11 cellular contexts compared by ENCODE assay signal in genomic region chr14:64745511-64746041, GRCh38. TPM values are rescaled to one million over a fixed set of nuclear protein-coding genes. Genes with fewer than 3 reads are reported as not detected.
DNase-seq lines count a peak whose midpoint lies in the region; ATAC-seq lines count a peak whose summit lies in the region.
"Had no signal": no experiment of that assay in that cellular context is flagged by ENCODE, and none has a peak within 500 bp of the region (broad histone marks: within the 10 kb centered on the region; RNA-seq: fewer than 3 reads in every experiment).

No MANE protein-coding gene starts in this region.

- H3K27ac Mint-ChIP-seq in natural killer cell treated with Interleukin-12 subunit alpha and Interleukin-12 subunit beta and Interleukin-15 and Interleukin-18, amount 100 ng/mL, for 72 hours = peak overlapping the region; percentile 41 to 60
- no peak overlapping the region for H3K27ac Mint-ChIP-seq in T-helper 2 cell treated with Interferon-gamma antibody and Interleukin-4, amounts not matched to agents 5 μg/mL and 100 μg/mL, for 36 hours

- peak; percentile 10 for DNase-seq in ACHN
- DNase-seq in SK-MEL-5 (ENCODE audit: low read depth, low spot score) = peak; percentile 46
- DNase-seq in Right ventricle myocardium superior = no peak
- no peak for DNase-seq in natural killer cell treated with Interleukin-12 subunit alpha and Interleukin-12 subunit beta and Interleukin-15 and Interleukin-18, amount 100 ng/mL, for 72 hours (ENCODE audit: low spot score)
- DNase-seq in T-helper 2 cell treated with Interferon-gamma antibody and Interleukin-4, amounts not matched to agents 5 μg/mL and 100 μg/mL, for 36 hours (ENCODE audit: low spot score) = no peak
- DNase-seq in activated gamma-delta T cell treated with Interleukin-2 at 50 U/mL for 16 hours = no peak
- DNase-seq in GM19240 (ENCODE audit: insufficient read length, low spot score) = no peak
- DNase-seq: activated CD4-positive, alpha-beta T cell treated with anti-CD3 and anti-CD28 coated beads for 1 hour; cerebellar nuclear complex; KBM-7 had no signal

- no peak overlapping the region for H3K4me3 Mint-ChIP-seq in natural killer cell treated with Interleukin-12 subunit alpha and Interleukin-12 subunit beta and Interleukin-15 and Interleukin-18, amount 100 ng/mL, for 72 hours
- no peak overlapping the region for H3K4me3 Mint-ChIP-seq in T-helper 2 cell treated with Interferon-gamma antibody and Interleukin-4, amounts not matched to agents 5 μg/mL and 100 μg/mL, for 36 hours

- ATAC-seq in Right ventricle myocardium superior (ENCODE audit: poor library complexity) (peak; percentile 55), HG03196 (IDR thresholded peaks at IDR 0.05; ENCODE audit: unreplicated experiment) (no peak)
- no peak for ATAC-seq in natural killer cell treated with Interleukin-12 subunit alpha and Interleukin-12 subunit beta and Interleukin-15 and Interleukin-18, amount 100 ng/mL, for 72 hours

- intact Hi-C loops in Right ventricle myocardium superior (cut with DNase I) = no loop called here

- H3K27me3 Mint-ChIP-seq in natural killer cell treated with Interleukin-12 subunit alpha and Interleukin-12 subunit beta and Interleukin-15 and Interleukin-18, amount 100 ng/mL, for 72 hours = no peaks in the 10 kb centered on the region
- H3K27me3 Mint-ChIP-seq in T-helper 2 cell treated with Interferon-gamma antibody and Interleukin-4, amounts not matched to agents 5 μg/mL and 100 μg/mL, for 36 hours (ENCODE audit: low read depth) = no peaks in the 10 kb centered on the region

- no peaks in the 10 kb centered on the region for H3K9me3 Mint-ChIP-seq in natural killer cell treated with Interleukin-12 subunit alpha and Interleukin-12 subunit beta and Interleukin-15 and Interleukin-18, amount 100 ng/mL, for 72 hours
- H3K9me3 Mint-ChIP-seq in T-helper 2 cell treated with Interferon-gamma antibody and Interleukin-4, amounts not matched to agents 5 μg/mL and 100 μg/mL, for 36 hours = no peaks in the 10 kb centered on the region

- in situ Hi-C loops in ACHN (cut with HindIII; ENCODE audit: low pct_ligation_motif_present, low pct_unique_long_range_greater_than_20kb, low sequenced_read_pairs) = no loop called here
- in situ Hi-C loops in SK-MEL-5 (cut with HindIII; ENCODE audit: low pct_unique_long_range_greater_than_20kb, low sequenced_read_pairs) = no loop called here

- H3K36me3 Mint-ChIP-seq in natural killer cell treated with Interleukin-12 subunit alpha and Interleukin-12 subunit beta and Interleukin-15 and Interleukin-18, amount 100 ng/mL, for 72 hours = peaks cover 4% of the 10 kb centered on the region
- H3K36me3 Mint-ChIP-seq in T-helper 2 cell treated with Interferon-gamma antibody and Interleukin-4, amounts not matched to agents 5 μg/mL and 100 μg/mL, for 36 hours (ENCODE audit: low read depth) = peaks cover 17% of the 10 kb centered on the region

- H3K4me1 Mint-ChIP-seq in natural killer cell treated with Interleukin-12 subunit alpha and Interleukin-12 subunit beta and Interleukin-15 and Interleukin-18, amount 100 ng/mL, for 72 hours (ENCODE audit: low read depth in 2 of 2) = peaks cover 13 to 19% of the 10 kb centered on the region in 2 donors
- no peaks in the 10 kb centered on the region for H3K4me1 Mint-ChIP-seq in T-helper 2 cell treated with Interferon-gamma antibody and Interleukin-4, amounts not matched to agents 5 μg/mL and 100 μg/mL, for 36 hours (ENCODE audit: low read depth)

RNA-seq across cellular contexts. Expression of gene PLEKHG3, which starts 41.4 kb away (rescaled TPM):
- total RNA-seq in SK-MEL-5 (2014; rRNA removed; shearing (Covaris generic)) = 28.4 and 31.2 TPM in 2 replicates
- polyA plus RNA-seq in SK-MEL-5 (2015; cell fraction: cytosol; rRNA removed) = 46.4 and 58.0 TPM in 2 replicates
- 126 and 148 TPM in 2 replicates for polyA plus RNA-seq in SK-MEL-5 (2015; cell fraction: nucleus; rRNA removed)
- 16.6 TPM for total RNA-seq in Right ventricle myocardium superior
- total RNA-seq in natural killer cell treated with Interleukin-12 subunit alpha and Interleukin-12 subunit beta and Interleukin-15 and Interleukin-18, amount 100 ng/mL, for 72 hours = 10 to 100 TPM; 17.1 to 30.3 TPM

Comparison
In these comparisons a context has a peak if more than half of its experiments do, and no peak if none do; other contexts are left out.
1. DNase-seq: peak in ACHN (single experiment) and SK-MEL-5 (single experiment); none in Right ventricle myocardium superior (single experiment), natural killer cell treated with Interleukin-12 subunit alpha and Interleukin-12 subunit beta and Interleukin-15 and Interleukin-18, amount 100 ng/mL, for 72 hours (single experiment), T-helper 2 cell treated with Interferon-gamma antibody and Interleukin-4, amounts not matched to agents 5 μg/mL and 100 μg/mL, for 36 hours (single experiment), activated gamma-delta T cell treated with Interleukin-2 at 50 U/mL for 16 hours (single experiment) and GM19240 (single experiment).